ENCODE assay signal across 16 cellular contexts in genomic region chr2:128373346-128374000, GRCh38. TPM values are rescaled to one million over a fixed set of nuclear protein-coding genes. Genes with fewer than 3 reads are reported as not detected.
DNase-seq lines count a peak whose midpoint lies in the region; ATAC-seq and TF ChIP-seq lines count a peak whose summit lies in the region.
"Had no signal": no experiment of that assay in that cellular context is flagged by ENCODE, and none has a peak within 500 bp of the region (broad histone marks: within the 10 kb centered on the region; RNA-seq: fewer than 3 reads in every experiment).

No MANE protein-coding gene starts in this region.

- intact Hi-C loops in natural killer cell (cut with micrococcal nuclease) = no loop called here

- no peak for TF ChIP-seq EP300 in gastroesophageal sphincter (IDR thresholded peaks at IDR 0.05)

- H3K36me3 ChIP-seq in gastroesophageal sphincter (no peaks in the 10 kb centered on the region), rectal smooth muscle tissue (ENCODE audit: control insufficient read depth, insufficient read depth, low read length) (no peaks in the 10 kb centered on the region)
- H3K36me3 ChIP-seq: neutrophil had no signal

- peaks cover 17 to 21% of the 10 kb centered on the region in 2 donors for H3K4me1 Mint-ChIP-seq in natural killer cell
- H3K4me1 Mint-ChIP-seq in natural killer cell treated with Interleukin-12 subunit alpha and Interleukin-12 subunit beta and Interleukin-15 and Interleukin-18, amount 100 ng/mL, for 72 hours (ENCODE audit: low read depth in 2 of 2) = peaks cover 16 to 18% of the 10 kb centered on the region in 2 donors
- peaks cover 8% of the 10 kb centered on the region for H3K4me1 Mint-ChIP-seq in activated T-cell treated with anti-CD3 and anti-CD28 coated beads, Interleukin-2, amount 50 U/mL, for 24 hours (ENCODE audit: low read depth)
- H3K4me1 Mint-ChIP-seq: CD14-positive monocyte had no signal

- H3K27ac Mint-ChIP-seq in natural killer cell = no peak overlapping the region
- no peak overlapping the region for H3K27ac Mint-ChIP-seq in natural killer cell treated with Interleukin-12 subunit alpha and Interleukin-12 subunit beta and Interleukin-15 and Interleukin-18, amount 100 ng/mL, for 72 hours
- no peak overlapping the region for H3K27ac Mint-ChIP-seq in activated T-cell treated with anti-CD3 and anti-CD28 coated beads, Interleukin-2, amount 50 U/mL, for 24 hours

- ATAC-seq in natural killer cell = no peak
- ATAC-seq in natural killer cell treated with Interleukin-12 subunit alpha and Interleukin-12 subunit beta and Interleukin-15 and Interleukin-18, amount 100 ng/mL, for 72 hours = no peak
- no peak for ATAC-seq in gastroesophageal sphincter
- ATAC-seq in HG03354 (IDR thresholded peaks at IDR 0.05; ENCODE audit: poor library complexity, severe bottlenecking, unreplicated experiment) = no peak
- ATAC-seq: A549 had no signal

- H3K4me3 ChIP-seq in gastroesophageal sphincter (no peak overlapping the region), rectal smooth muscle tissue (ENCODE audit: low read length) (no peak overlapping the region)
- H3K4me3 ChIP-seq: A549, lung, PC-9 had no signal

- peak overlapping the region; percentile 25 for H3K4me3 Mint-ChIP-seq in natural killer cell
- H3K4me3 Mint-ChIP-seq in natural killer cell treated with Interleukin-12 subunit alpha and Interleukin-12 subunit beta and Interleukin-15 and Interleukin-18, amount 100 ng/mL, for 72 hours = no peak overlapping the region
- no peak overlapping the region for H3K4me3 Mint-ChIP-seq in activated T-cell treated with anti-CD3 and anti-CD28 coated beads, Interleukin-2, amount 50 U/mL, for 24 hours
- H3K4me3 Mint-ChIP-seq: CD14-positive monocyte had no signal

- 88% methylated on average over 2 to 4 of the region's 12 CpGs for WGBS in gastroesophageal sphincter (ENCODE audit: low coverage in 1 of 2), 2 donors

- peaks cover 0 to 3% of the 10 kb centered on the region in 2 donors for H3K27me3 Mint-ChIP-seq in natural killer cell (ENCODE audit: low read depth in 2 of 2)
- H3K27me3 Mint-ChIP-seq in natural killer cell treated with Interleukin-12 subunit alpha and Interleukin-12 subunit beta and Interleukin-15 and Interleukin-18, amount 100 ng/mL, for 72 hours = peaks cover 0 to 8% of the 10 kb centered on the region in 2 donors
- peaks cover 3% of the 10 kb centered on the region for H3K27me3 Mint-ChIP-seq in activated T-cell treated with anti-CD3 and anti-CD28 coated beads, Interleukin-2, amount 50 U/mL, for 24 hours

- TF ChIP-seq CTCF in natural killer cell (IDR thresholded peaks at IDR 0.05) = no peak
- TF ChIP-seq CTCF in gastroesophageal sphincter (IDR thresholded peaks at IDR 0.05) = no peak

- H3K4me1 ChIP-seq in gastroesophageal sphincter = peaks cover 0 to 59% (median 15%) of the 10 kb centered on the region in 3 donors
- H3K4me1 ChIP-seq in rectal smooth muscle tissue (ENCODE audit: control insufficient read depth, insufficient read depth, low read length) = peaks cover 17% of the 10 kb centered on the region
- H3K4me1 ChIP-seq: A549 had no signal

- H3K36me3 Mint-ChIP-seq in natural killer cell = no peaks in the 10 kb centered on the region
- no peaks in the 10 kb centered on the region for H3K36me3 Mint-ChIP-seq in natural killer cell treated with Interleukin-12 subunit alpha and Interleukin-12 subunit beta and Interleukin-15 and Interleukin-18, amount 100 ng/mL, for 72 hours
- H3K36me3 Mint-ChIP-seq in activated T-cell treated with anti-CD3 and anti-CD28 coated beads, Interleukin-2, amount 50 U/mL, for 24 hours (ENCODE audit: low read depth) = no peaks in the 10 kb centered on the region
- H3K36me3 Mint-ChIP-seq: CD14-positive monocyte had no signal

- H3K27me3 ChIP-seq in gastroesophageal sphincter (no peaks in the 10 kb centered on the region), rectal smooth muscle tissue (ENCODE audit: control insufficient read depth, insufficient read depth, low read length) (no peaks in the 10 kb centered on the region)
- H3K27me3 ChIP-seq: neutrophil had no signal

- H3K9ac ChIP-seq in rectal smooth muscle tissue (ENCODE audit: low read length) = no peak overlapping the region

- H3K27ac ChIP-seq in gastroesophageal sphincter (peak overlapping the region in 3 of 4 donors; percentile 79 to 84 (median 80)), rectal smooth muscle tissue (ENCODE audit: low read depth, low read length) (peak overlapping the region; percentile 46)
- H3K27ac ChIP-seq: A549, neutrophil, PC-9 had no signal

- H3K9me3 Mint-ChIP-seq in natural killer cell = no peaks in the 10 kb centered on the region
- no peaks in the 10 kb centered on the region for H3K9me3 Mint-ChIP-seq in natural killer cell treated with Interleukin-12 subunit alpha and Interleukin-12 subunit beta and Interleukin-15 and Interleukin-18, amount 100 ng/mL, for 72 hours
- no peaks in the 10 kb centered on the region for H3K9me3 Mint-ChIP-seq in activated T-cell treated with anti-CD3 and anti-CD28 coated beads, Interleukin-2, amount 50 U/mL, for 24 hours
- H3K9me3 Mint-ChIP-seq: CD14-positive monocyte had no signal

- no peak for TF ChIP-seq POLR2A in gastroesophageal sphincter (IDR thresholded peaks at IDR 0.05)

- H3K9me3 ChIP-seq in gastroesophageal sphincter = no peaks in the 10 kb centered on the region
- H3K9me3 ChIP-seq: A549, neutrophil had no signal

- DNase-seq in natural killer cell (no peak), NOMO-1 treated with DMSO at 0.1 percent for 48 hours (lab: John Stamatoyannopoulos, UW; ENCODE audit: unreplicated experiment) (no peak), SHP77 (lab: John Stamatoyannopoulos, UW) (no peak)
- no peak for DNase-seq in natural killer cell treated with Interleukin-12 subunit alpha and Interleukin-12 subunit beta and Interleukin-15 and Interleukin-18, amount 100 ng/mL, for 72 hours (ENCODE audit: low spot score)
- DNase-seq in activated T-cell treated with anti-CD3 and anti-CD28 coated beads, Interleukin-2, amount 50 U/mL, for 24 hours = no peak
- DNase-seq: activated CD4-positive, alpha-beta T cell treated with anti-CD3 and anti-CD28 coated beads, Interleukin-2, amount 50 U/mL, for 48 hours; NCI-H1092; stimulated activated CD4-positive, alpha-beta T cell treated with anti-CD3 and anti-CD28 coated beads, Interleukin-4, amount 100 ng/mL, for 4 hours had no signal

RNA-seq across cellular contexts. Expression of gene HS6ST1, which starts 54.8 kb away (rescaled TPM):
- total RNA-seq in natural killer cell (10 to 100 TPM; 18.9 to 35.9 (median 28.8) TPM), gastroesophageal sphincter (10 to 100 TPM; 20.5 to 43.6 (median 32.1) TPM)
- total RNA-seq in natural killer cell treated with Interleukin-12 subunit alpha and Interleukin-12 subunit beta and Interleukin-15 and Interleukin-18, amount 100 ng/mL, for 72 hours = 10 to 100 TPM; 17.5 to 25.5 TPM
